Comparison of ENCODE assay signal across 21 cellular contexts in genomic region chr2:233402774-233403173, GRCh38. TPM values are rescaled to one million over a fixed set of nuclear protein-coding genes. Genes with fewer than 3 reads are reported as not detected.
DNase-seq lines count a peak whose midpoint lies in the region; ATAC-seq, FAIRE-seq and TF ChIP-seq lines count a peak whose summit lies in the region.
"Had no signal": no experiment of that assay in that cellular context is flagged by ENCODE, and none has a peak within 500 bp of the region (broad histone marks: within the 10 kb centered on the region; RNA-seq: fewer than 3 reads in every experiment).

No MANE protein-coding gene starts in this region.

- WGBS in small intestine, 3 donors, result 31 to 65% (median 45%) methylated on average over 5 of the region's 5 CpGs

- CTCF ChIA-PET in activated CD4-positive, alpha-beta T cell treated with anti-CD3 and anti-CD28 coated beads for 36 hours (lab: Charles Lee), result interaction anchor here (0.9 to 10.4 kb wide), 4 partner anchors 9 to 41 kb away, joined by 3 to 167 read pairs (median 52); no protein-coding TSS in a partner anchor
- CTCF ChIA-PET in activated B cell treated with CpG ODN at 0.5 μM for 24 hours (lab: Charles Lee), result interaction anchor here (0.6 to 11.5 kb wide), 3 partner anchors 19 to 158 kb away, joined by 4 to 210 read pairs (median 28); no protein-coding TSS in a partner anchor

- TF ChIP-seq POLR2A in H54 (IDR thresholded peaks at IDR 0.05; ENCODE audit: low read depth, low read length), result no peak

- peak overlapping the region; percentile 37 for H3K27ac Mint-ChIP-seq in activated CD4-positive, alpha-beta T cell treated with anti-CD3 and anti-CD28 coated beads for 36 hours
- H3K27ac Mint-ChIP-seq in activated B cell treated with CpG ODN at 0.5 μM for 24 hours, result peak overlapping the region; percentile 20

- H3K4me3 Mint-ChIP-seq in activated CD4-positive, alpha-beta T cell treated with anti-CD3 and anti-CD28 coated beads for 36 hours, result no peak overlapping the region
- no peak overlapping the region for H3K4me3 Mint-ChIP-seq in activated B cell treated with CpG ODN at 0.5 μM for 24 hours

- peaks cover 17% of the 10 kb centered on the region for H3K36me3 Mint-ChIP-seq in activated CD4-positive, alpha-beta T cell treated with anti-CD3 and anti-CD28 coated beads for 36 hours (ENCODE audit: low read depth)
- peaks cover 55% of the 10 kb centered on the region for H3K36me3 Mint-ChIP-seq in activated B cell treated with CpG ODN at 0.5 μM for 24 hours (ENCODE audit: low read depth)

- ATAC-seq in activated CD4-positive, alpha-beta T cell treated with anti-CD3 and anti-CD28 coated beads for 36 hours, result no peak
- ATAC-seq in activated B cell treated with CpG ODN at 0.5 μM for 24 hours (ENCODE audit: low read depth) (no peak), left colon (peak; percentile 83), GM21360 (IDR thresholded peaks at IDR 0.05; ENCODE audit: unreplicated experiment) (no peak)

- FAIRE-seq in small intestine (lab: Jason Lieb, UNC) (no peak), H54 (lab: Jason Lieb, UNC) (no peak)
- FAIRE-seq: pancreas had no signal

- no peaks in the 10 kb centered on the region for H3K27me3 ChIP-seq in small intestine (ENCODE audit: control insufficient read depth in 2 of 2, insufficient read depth in 2 of 2, low read length in 2 of 2)
- H3K27me3 ChIP-seq: ascending aorta, pancreas, SJCRH30, tibial artery had no signal

- peak overlapping the region in 1 of 2 donors; percentile 58 for H3K27ac ChIP-seq in small intestine (ENCODE audit: low read depth in 1 of 2, low read length in 1 of 2)
- H3K27ac ChIP-seq: ascending aorta, C4-2B, pancreas, SJCRH30, tibial artery had no signal

- H3K9me3 ChIP-seq in small intestine (ENCODE audit: control insufficient read depth, low read depth), result no peaks in the 10 kb centered on the region
- H3K9me3 ChIP-seq: ascending aorta, pancreas, SJCRH30, tibial artery had no signal

- no peak for TF ChIP-seq CTCF in activated B cell treated with CpG ODN at 0.5 μM for 24 hours (IDR thresholded peaks at IDR 0.05)

- DNase-seq in activated CD4-positive, alpha-beta T cell treated with anti-CD3 and anti-CD28 coated beads for 36 hours, result no peak
- no peak for DNase-seq in activated CD4-positive, alpha-beta T cell treated with anti-CD3 and anti-CD28 coated beads, Interleukin-2, amount 50 U/mL, for 1 hour
- DNase-seq in activated B cell treated with CpG ODN at 0.5 μM for 24 hours (no peak), left colon (no peak), small intestine (peak; percentile 75), NCI-H526 (lab: John Stamatoyannopoulos, UW) (no peak), H54 (ENCODE audit: insufficient read length, low spot score) (no peak)
- DNase-seq: 8988T; activated CD4-positive, CD25-positive, alpha-beta regulatory T cell treated with anti-CD3 and anti-CD28 coated beads, Interleukin-2, amount 50 U/mL, for 72 hours; DMS79; KBM-7; kidney glomerular epithelial cell; NCI-H1092; NCI-H748 treated with DMSO at 0.1 percent for 48 hours; pancreas; SJCRH30; stimulated activated CD4-positive, alpha-beta T cell treated with anti-CD3 and anti-CD28 coated beads, Interleukin-2, amount 100 ng/mL, for 48 hours had no signal

- no peaks in the 10 kb centered on the region for H3K27me3 Mint-ChIP-seq in activated CD4-positive, alpha-beta T cell treated with anti-CD3 and anti-CD28 coated beads for 36 hours
- no peaks in the 10 kb centered on the region for H3K27me3 Mint-ChIP-seq in activated B cell treated with CpG ODN at 0.5 μM for 24 hours

- POLR2A ChIA-PET in activated CD4-positive, alpha-beta T cell treated with anti-CD3 and anti-CD28 coated beads for 36 hours (lab: Charles Lee), result interaction anchor here (0.6 to 0.7 kb wide), 2 partner anchors 18 to 31 kb away, joined by 3 read pairs; no protein-coding TSS in a partner anchor
- POLR2A ChIA-PET in activated B cell treated with CpG ODN at 0.5 μM for 24 hours (lab: Charles Lee), result interaction anchor here (1.3 to 2.3 kb wide), 2 partner anchors 16 to 41 kb away, joined by 3 to 15 read pairs; no protein-coding TSS in a partner anchor

- intact Hi-C loops in activated CD4-positive, alpha-beta T cell treated with anti-CD3 and anti-CD28 coated beads for 36 hours (cut with DNase I, micrococcal nuclease), result loop anchor here in 1 of 2 experiments (5.0 kb wide), 1 partner anchor 310 kb away; the partner anchor contains the start of gene UGT1A5
- intact Hi-C loops in activated B cell treated with CpG ODN at 0.5 μM for 24 hours (cut with micrococcal nuclease), result no loop called here
- intact Hi-C loops in left colon (cut with DNase I, micrococcal nuclease), result no loop called here

- H3K4me3 ChIP-seq in small intestine (ENCODE audit: low read depth in 1 of 2, low read length in 2 of 2), result no peak overlapping the region
- H3K4me3 ChIP-seq: ascending aorta, pancreas, SJCRH30, tibial artery had no signal

- H3K4me1 ChIP-seq in small intestine (ENCODE audit: control insufficient read depth in 2 of 2, insufficient read depth in 1 of 2, low read depth in 1 of 2, low read length in 1 of 2), result no peaks in the 10 kb centered on the region
- H3K4me1 ChIP-seq: pancreas, SJCRH30 had no signal

- no peaks in the 10 kb centered on the region for H3K36me3 ChIP-seq in small intestine (ENCODE audit: control insufficient read depth in 2 of 2, insufficient read depth in 2 of 2, low read length in 2 of 2)
- H3K36me3 ChIP-seq: pancreas had no signal

- peaks cover 55% of the 10 kb centered on the region for H3K4me1 Mint-ChIP-seq in activated CD4-positive, alpha-beta T cell treated with anti-CD3 and anti-CD28 coated beads for 36 hours
- H3K4me1 Mint-ChIP-seq in activated B cell treated with CpG ODN at 0.5 μM for 24 hours, result peaks cover 52% of the 10 kb centered on the region

- no peaks in the 10 kb centered on the region for H3K9me3 Mint-ChIP-seq in activated CD4-positive, alpha-beta T cell treated with anti-CD3 and anti-CD28 coated beads for 36 hours (ENCODE audit: low read depth)
- no peaks in the 10 kb centered on the region for H3K9me3 Mint-ChIP-seq in activated B cell treated with CpG ODN at 0.5 μM for 24 hours

RNA-seq across cellular contexts. Expression of gene DGKD, which starts 48.5 kb away (rescaled TPM):
- total RNA-seq in activated CD4-positive, alpha-beta T cell treated with anti-CD3 and anti-CD28 coated beads for 36 hours, result 10 to 100 TPM; 57.0 to 62.6 TPM
- 140 and 188 TPM in 2 replicates for total RNA-seq in activated B cell treated with CpG ODN at 0.5 μM for 24 hours
- total RNA-seq in left colon, result 10 to 100 TPM; 91.3 to 93.2 TPM
- 10 to 100 TPM; 32.4 to 54.3 (median 41.6) TPM for polyA plus RNA-seq in small intestine
